ENCODE assay signal across 1 cellular context in the genomic region with DNA sequence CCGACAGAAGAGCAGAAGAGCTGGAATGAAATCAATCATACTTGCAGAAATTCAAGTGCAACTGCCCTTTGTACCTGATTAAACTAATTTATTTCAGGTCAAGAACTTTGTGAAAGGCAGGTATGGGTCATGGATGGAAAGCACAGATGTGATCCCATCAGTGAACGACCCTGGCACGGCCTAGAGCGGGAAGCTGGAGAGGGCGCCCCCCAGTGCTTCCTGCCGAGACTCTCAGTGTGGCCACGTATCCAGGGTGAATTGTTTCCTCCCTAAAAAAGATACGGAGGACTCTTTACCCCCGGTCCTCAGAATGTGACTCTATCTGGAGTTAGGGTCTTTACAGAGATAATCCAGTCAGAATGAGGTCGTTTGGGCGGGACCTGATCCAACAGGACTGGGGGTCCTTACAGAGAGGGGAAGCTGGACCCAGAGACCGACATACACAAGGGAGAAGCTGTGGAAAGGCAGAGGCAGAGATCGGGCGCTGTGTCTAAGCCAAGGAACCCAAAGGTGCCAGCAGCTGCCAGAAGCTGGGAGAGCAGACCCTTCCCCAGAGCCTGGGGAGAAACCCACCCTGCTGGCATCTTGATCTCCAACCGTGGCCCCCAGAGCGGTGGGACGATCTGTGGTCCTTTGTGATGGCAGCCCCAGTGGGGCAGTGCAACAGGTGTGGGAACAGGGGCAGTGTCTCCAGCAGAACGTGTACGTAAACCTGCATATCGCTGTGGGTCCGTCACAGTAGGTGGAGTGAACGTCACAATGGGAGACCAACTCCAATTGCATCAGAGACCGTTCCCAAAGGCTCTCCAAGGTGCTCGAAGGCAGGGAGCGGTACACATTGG.
TF ChIP-seq lines count a peak whose summit lies in the region.

No MANE protein-coding gene starts in this region.

TF ChIP-seq in HEK293, 187 proteins besides CTCF, POLR2A, EP300 and RAD21 (continued from another document):
- TF ChIP-seq, protein P1, sequence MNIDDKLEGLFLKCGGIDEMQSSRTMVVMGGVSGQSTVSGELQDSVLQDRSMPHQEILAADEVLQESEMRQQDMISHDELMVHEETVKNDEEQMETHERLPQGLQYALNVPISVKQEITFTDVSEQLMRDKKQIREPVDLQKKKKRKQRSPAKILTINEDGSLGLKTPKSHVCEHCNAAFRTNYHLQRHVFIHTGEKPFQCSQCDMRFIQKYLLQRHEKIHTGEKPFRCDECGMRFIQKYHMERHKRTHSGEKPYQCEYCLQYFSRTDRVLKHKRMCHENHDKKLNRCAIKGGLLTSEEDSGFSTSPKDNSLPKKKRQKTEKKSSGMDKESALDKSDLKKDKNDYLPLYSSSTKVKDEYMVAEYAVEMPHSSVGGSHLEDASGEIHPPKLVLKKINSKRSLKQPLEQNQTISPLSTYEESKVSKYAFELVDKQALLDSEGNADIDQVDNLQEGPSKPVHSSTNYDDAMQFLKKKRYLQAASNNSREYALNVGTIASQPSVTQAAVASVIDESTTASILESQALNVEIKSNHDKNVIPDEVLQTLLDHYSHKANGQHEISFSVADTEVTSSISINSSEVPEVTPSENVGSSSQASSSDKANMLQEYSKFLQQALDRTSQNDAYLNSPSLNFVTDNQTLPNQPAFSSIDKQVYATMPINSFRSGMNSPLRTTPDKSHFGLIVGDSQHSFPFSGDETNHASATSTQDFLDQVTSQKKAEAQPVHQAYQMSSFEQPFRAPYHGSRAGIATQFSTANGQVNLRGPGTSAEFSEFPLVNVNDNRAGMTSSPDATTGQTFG (tag by site-specific recombination; IDR thresholded peaks at IDR 0.05; ENCODE audit: borderline replicate concordance), result no peak
